8 cellular contexts compared by ENCODE assay signal in the genomic region with DNA sequence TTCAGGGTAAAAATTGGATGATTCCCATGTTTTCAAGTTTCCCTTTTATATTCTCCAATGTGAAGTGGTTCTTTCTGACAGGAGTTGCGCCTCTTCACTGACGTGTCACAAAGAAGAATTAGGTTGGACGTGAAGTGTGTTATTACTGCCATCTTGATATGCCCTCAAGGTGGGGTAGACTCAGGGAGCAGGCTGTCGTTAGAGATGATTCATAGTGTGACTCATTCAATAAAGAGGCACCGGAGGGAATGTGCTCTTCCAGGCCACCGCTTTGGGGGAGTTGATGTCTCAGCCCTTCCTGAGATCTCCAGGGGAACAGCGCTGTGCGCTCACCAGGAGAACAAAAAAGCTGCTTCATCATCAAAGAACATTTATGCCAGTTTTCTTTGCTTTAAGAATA. TPM values are rescaled to one million over a fixed set of nuclear protein-coding genes. Genes with fewer than 3 reads are reported as not detected.
DNase-seq lines count a peak whose midpoint lies in the region; ATAC-seq lines count a peak whose summit lies in the region.
"Had no signal": no experiment of that assay in that cellular context is flagged by ENCODE, and none has a peak within 500 bp of the region (broad histone marks: within the 10 kb centered on the region; RNA-seq: fewer than 3 reads in every experiment).

No MANE protein-coding gene starts in this region.

- H3K27me3 Mint-ChIP-seq in activated CD8-positive, alpha-beta memory T cell treated with anti-CD3 and anti-CD28 coated beads, Interleukin-2, amount 10 ng/mL, durations not matched to agents 7 days and 5 days = no peaks in the 10 kb centered on the region
- H3K27me3 Mint-ChIP-seq: T-cell had no signal

- H3K4me3 Mint-ChIP-seq in activated CD8-positive, alpha-beta memory T cell treated with anti-CD3 and anti-CD28 coated beads, Interleukin-2, amount 10 ng/mL, durations not matched to agents 7 days and 5 days = no peak overlapping the region
- H3K4me3 Mint-ChIP-seq: T-cell had no signal

- DNase-seq in ELF-1 (ENCODE audit: low read depth, low spot score) = peak; percentile 65
- DNase-seq in MV-4-11 (lab: John Stamatoyannopoulos, UW) = peak; percentile 71
- no peak for DNase-seq in activated CD8-positive, alpha-beta memory T cell treated with anti-CD3 and anti-CD28 coated beads, Interleukin-2, amount 10 ng/mL, durations not matched to agents 7 days and 5 days
- peak; percentile 87 for DNase-seq in iris pigment epithelial cell (ENCODE audit: low read depth)
- peak; percentile 64 for DNase-seq in stromal cell of bone marrow (ENCODE audit: low read depth)
- no peak for DNase-seq in ecto neural progenitor cell (ENCODE audit: low spot score)

- peaks cover 42% of the 10 kb centered on the region for H3K4me1 Mint-ChIP-seq in activated CD8-positive, alpha-beta memory T cell treated with anti-CD3 and anti-CD28 coated beads, Interleukin-2, amount 10 ng/mL, durations not matched to agents 7 days and 5 days

- CTCF ChIA-PET in activated CD8-positive, alpha-beta memory T cell treated with anti-CD3 and anti-CD28 coated beads, Interleukin-2, amount 10 ng/mL, durations not matched to agents 7 days and 5 days (lab: Charles Lee) = interaction anchor here (0.7 to 1.2 kb wide), 5 partner anchors 11 to 297 kb away, joined by 3 read pairs; no protein-coding TSS in a partner anchor

- ATAC-seq in activated CD8-positive, alpha-beta memory T cell treated with anti-CD3 and anti-CD28 coated beads, Interleukin-2, amount 10 ng/mL, durations not matched to agents 7 days and 5 days = peak; percentile 20
- ATAC-seq in HG03439 (IDR thresholded peaks at IDR 0.05; ENCODE audit: unreplicated experiment) = no peak

- H3K27ac Mint-ChIP-seq in activated CD8-positive, alpha-beta memory T cell treated with anti-CD3 and anti-CD28 coated beads, Interleukin-2, amount 10 ng/mL, durations not matched to agents 7 days and 5 days = no peak overlapping the region

- peaks cover 7% of the 10 kb centered on the region for H3K36me3 Mint-ChIP-seq in activated CD8-positive, alpha-beta memory T cell treated with anti-CD3 and anti-CD28 coated beads, Interleukin-2, amount 10 ng/mL, durations not matched to agents 7 days and 5 days

- H3K9me3 Mint-ChIP-seq in activated CD8-positive, alpha-beta memory T cell treated with anti-CD3 and anti-CD28 coated beads, Interleukin-2, amount 10 ng/mL, durations not matched to agents 7 days and 5 days (ENCODE audit: low read depth) = no peaks in the 10 kb centered on the region
- H3K9me3 Mint-ChIP-seq: T-cell had no signal

RNA-seq across cellular contexts. Expression of a gene that starts 3.6 kb away (rescaled TPM):
- total RNA-seq in activated CD8-positive, alpha-beta memory T cell treated with anti-CD3 and anti-CD28 coated beads, Interleukin-2, amount 10 ng/mL, durations not matched to agents 7 days and 5 days = 10 to 100 TPM; 42.3 to 92.4 TPM

RNA-seq across cellular contexts. Expression of a gene that starts 43.1 kb away (rescaled TPM):
- total RNA-seq in activated CD8-positive, alpha-beta memory T cell treated with anti-CD3 and anti-CD28 coated beads, Interleukin-2, amount 10 ng/mL, durations not matched to agents 7 days and 5 days = under 1 TPM; 0.09 to 0.23 TPM

Comparison
In these comparisons a context has a peak if more than half of its experiments do, and no peak if none do; other contexts are left out.
1. DNase-seq: peak in ELF-1 (single experiment), MV-4-11 (single experiment), iris pigment epithelial cell (single experiment) and stromal cell of bone marrow (single experiment); none in activated CD8-positive, alpha-beta memory T cell treated with anti-CD3 and anti-CD28 coated beads, Interleukin-2, amount 10 ng/mL, durations not matched to agents 7 days and 5 days (single experiment) and ecto neural progenitor cell (single experiment).